ENCODE assay signal across 25 cellular contexts in the genomic region with DNA sequence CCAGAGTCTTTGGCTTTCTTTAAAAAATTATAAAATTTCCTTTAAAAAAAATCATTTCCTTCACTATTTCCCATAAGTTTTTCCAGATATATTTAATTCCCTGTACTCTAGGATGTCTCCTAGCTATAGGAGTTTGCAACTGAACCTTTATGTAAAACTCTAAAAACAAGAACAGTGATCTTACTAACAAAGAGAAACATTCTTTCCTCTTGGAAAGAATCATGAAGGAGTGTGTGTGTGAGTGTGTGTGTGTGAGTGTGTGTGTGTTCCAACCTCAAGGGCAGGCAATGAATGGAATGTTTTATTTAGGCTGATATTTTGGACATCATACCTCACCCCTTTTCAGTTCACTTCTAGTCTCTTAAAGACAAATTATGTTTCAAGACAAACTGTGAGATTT.
"Had no signal": no experiment of that assay in that cellular context is flagged by ENCODE, and none has a peak within 500 bp of the region (broad histone marks: within the 10 kb centered on the region; RNA-seq: fewer than 3 reads in every experiment).

No MANE protein-coding gene starts in this region.

- H3K4me3 ChIP-seq: left ventricle myocardium inferior, lung, pancreas, prostate gland, skin epidermis, spleen, tibial nerve, upper lobe of left lung, vagina had no signal

- H3K27ac ChIP-seq: left ventricle myocardium inferior, pancreas, prostate gland, skin epidermis, spleen, tibial nerve, upper lobe of left lung, vagina had no signal

- H3K4me1 Mint-ChIP-seq: naive B cell; natural killer cell; nephron progenitor cell; stimulated activated effector memory CD8-positive, alpha-beta T cell treated with anti-CD3 and anti-CD28 coated beads, Interleukin-12 subunit alpha, Interleukin-12 subunit beta, amount 100 ng/mL, for 72 hours; stimulated activated naive CD8-positive, alpha-beta T cell treated with anti-CD3 and anti-CD28 coated beads, Interleukin-15, amount 100 ng/mL, for 72 hours had no signal

- H3K4me1 ChIP-seq: left ventricle myocardium inferior, pancreas, prostate gland, spleen, tibial nerve, upper lobe of left lung, vagina had no signal

- H3K9me3 Mint-ChIP-seq: mesothelial cell of epicardium; nephron progenitor cell; stimulated activated effector memory CD8-positive, alpha-beta T cell treated with anti-CD3 and anti-CD28 coated beads, Interleukin-12 subunit alpha, Interleukin-12 subunit beta, amount 100 ng/mL, for 72 hours; stimulated activated naive CD8-positive, alpha-beta T cell treated with anti-CD3 and anti-CD28 coated beads, Interleukin-15, amount 100 ng/mL, for 72 hours had no signal

- H3K4me3 Mint-ChIP-seq: mesothelial cell of epicardium; naive B cell; natural killer cell; nephron progenitor cell; stimulated activated effector memory CD8-positive, alpha-beta T cell treated with anti-CD3 and anti-CD28 coated beads, Interleukin-12 subunit alpha, Interleukin-12 subunit beta, amount 100 ng/mL, for 72 hours; stimulated activated naive CD8-positive, alpha-beta T cell treated with anti-CD3 and anti-CD28 coated beads, Interleukin-15, amount 100 ng/mL, for 72 hours had no signal

- H3K27ac Mint-ChIP-seq: mesothelial cell of epicardium; naive B cell; natural killer cell; nephron progenitor cell; stimulated activated effector memory CD8-positive, alpha-beta T cell treated with anti-CD3 and anti-CD28 coated beads, Interleukin-12 subunit alpha, Interleukin-12 subunit beta, amount 100 ng/mL, for 72 hours; stimulated activated naive CD8-positive, alpha-beta T cell treated with anti-CD3 and anti-CD28 coated beads, Interleukin-15, amount 100 ng/mL, for 72 hours had no signal

- H3K9me3 ChIP-seq: left ventricle myocardium inferior, pancreas, prostate gland, spleen, tibial nerve, upper lobe of left lung, vagina had no signal

- DNase-seq: hippocampal formation; islet precursor cell; left ventricle myocardium inferior; mesendoderm; naive B cell; natural killer cell; nephron progenitor cell; pancreas; posterior cingulate gyrus; retina; right cardiac atrium; spleen; stimulated activated CD4-positive, alpha-beta T cell treated with anti-CD3 and anti-CD28 coated beads, Interleukin-4, amount 100 ng/mL, for 24 hours; stimulated activated naive CD4-positive, alpha-beta T cell treated with Interleukin-2 at 50 U/mL for 16 hours; stimulated activated naive CD8-positive, alpha-beta T cell treated with anti-CD3 and anti-CD28 coated beads, Interleukin-15, amount 100 ng/mL, for 72 hours; substantia nigra; upper lobe of left lung had no signal

- H3K27me3 Mint-ChIP-seq: stimulated activated naive CD8-positive, alpha-beta T cell treated with anti-CD3 and anti-CD28 coated beads, Interleukin-15, amount 100 ng/mL, for 72 hours had no signal

- H3K27me3 ChIP-seq: pancreas, spleen, tibial nerve, upper lobe of left lung, vagina had no signal

- H3K36me3 ChIP-seq: left ventricle myocardium inferior, pancreas, prostate gland, spleen, tibial nerve, upper lobe of left lung, vagina had no signal

- H3K36me3 Mint-ChIP-seq: mesothelial cell of epicardium; naive B cell; natural killer cell; stimulated activated effector memory CD8-positive, alpha-beta T cell treated with anti-CD3 and anti-CD28 coated beads, Interleukin-12 subunit alpha, Interleukin-12 subunit beta, amount 100 ng/mL, for 72 hours had no signal

- ATAC-seq: natural killer cell; pancreas; right cardiac atrium; sciatic nerve; stimulated activated effector memory CD8-positive, alpha-beta T cell treated with anti-CD3 and anti-CD28 coated beads, Interleukin-12 subunit alpha, Interleukin-12 subunit beta, amount 100 ng/mL, for 72 hours; stimulated activated naive CD8-positive, alpha-beta T cell treated with anti-CD3 and anti-CD28 coated beads, Interleukin-15, amount 100 ng/mL, for 72 hours had no signal
